Comparison of ENCODE assay signal across 1 cellular context in genomic region chr19:40585241-40585640, GRCh38.
TF ChIP-seq lines count a peak whose summit lies in the region.

No MANE protein-coding gene starts in this region.

TF ChIP-seq in GM12878, 131 proteins besides CTCF, POLR2A, EP300 and RAD21:
- TF ChIP-seq ZNF24 (IDR thresholded peaks at IDR 0.05) (no peak), NFYA (IDR thresholded peaks at IDR 0.05; ENCODE audit: borderline replicate concordance, low read depth, low read length) (no peak), ZBTB4 (CRISPR knock-in tag; IDR thresholded peaks at IDR 0.05) (no peak), USF2 (IDR thresholded peaks at IDR 0.05; ENCODE audit: borderline replicate concordance, low read depth, low read length) (no peak), ZBTB33 (IDR thresholded peaks at IDR 0.05) (no peak), ZBTB40 (IDR thresholded peaks at IDR 0.05; ENCODE audit: borderline replicate concordance) (no peak), SMC3 (IDR thresholded peaks at IDR 0.05; ENCODE audit: borderline replicate concordance, low read length) (no peak), E2F8 (IDR thresholded peaks at IDR 0.05; ENCODE audit: low read depth, partially characterized antibody) (no peak), YY1 (IDR thresholded peaks at IDR 0.05; ENCODE audit: low read depth, low read length) (no peak), NR2F1 (conservative IDR thresholded peaks at IDR 0.05) (no peak), NKRF (conservative IDR thresholded peaks at IDR 0.05) (no peak)
